8 cellular contexts compared by ENCODE assay signal in the genomic region with DNA sequence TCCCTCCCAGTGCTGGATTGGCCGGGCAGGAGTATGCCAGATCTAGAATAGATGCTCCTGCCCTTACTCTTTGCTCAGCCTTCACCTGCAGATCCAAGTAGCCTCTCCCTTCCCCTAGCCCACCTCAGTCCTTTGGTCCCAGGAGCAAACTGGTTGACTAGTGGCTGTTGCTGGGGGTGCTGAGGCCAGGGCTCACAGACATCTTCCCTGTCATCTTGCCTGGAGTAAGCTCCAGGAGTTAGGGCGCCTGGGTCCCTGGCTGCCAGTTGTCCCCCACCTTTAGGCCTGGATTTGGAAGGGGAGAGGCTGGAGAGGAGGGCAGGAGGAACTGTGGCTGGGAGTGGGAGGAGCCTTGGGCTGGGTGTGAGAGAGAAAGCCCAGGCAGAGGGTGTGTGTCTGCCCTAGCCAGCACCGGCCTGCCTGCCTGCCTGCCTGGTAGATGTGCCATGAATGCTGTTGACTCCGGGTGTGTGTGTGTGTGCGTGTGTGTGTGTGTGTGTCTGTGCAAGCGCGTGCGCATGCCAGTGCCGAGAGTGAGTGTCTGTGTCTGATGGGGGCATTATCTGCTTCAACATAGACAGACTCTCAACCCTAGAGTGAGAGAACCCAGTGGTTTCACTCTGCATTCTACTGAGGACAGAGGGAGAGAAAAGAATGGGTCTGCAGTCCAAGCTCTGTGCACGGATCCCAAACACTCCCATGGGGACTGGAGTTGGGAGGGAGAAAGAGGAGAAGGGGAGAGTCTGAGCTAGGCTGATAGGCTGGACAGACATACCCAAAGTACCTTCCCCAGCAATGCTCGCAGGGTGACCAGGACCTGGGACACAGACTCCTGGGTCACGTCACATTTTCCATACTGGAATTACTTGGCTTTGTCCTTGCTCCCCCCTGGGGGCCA. TPM values are rescaled to one million over a fixed set of nuclear protein-coding genes. Genes with fewer than 3 reads are reported as not detected.
A peak's percentile ranks its signal among the peaks of the same experiment; 100 is the strongest.
DNase-seq lines count a peak whose midpoint lies in the region.

No MANE protein-coding gene starts in this region.

- H3K9me3 Mint-ChIP-seq in dendritic cell treated with granulocyte-macrophage colony-stimulating factor and Interleukin-4, amounts not matched to agents 40 ng/mL and 50 ng/mL, for 4 days = no peaks in the 10 kb centered on the region

- no peaks in the 10 kb centered on the region for H3K4me1 ChIP-seq in urinary bladder (ENCODE audit: insufficient read depth)

- peak; percentile 73 for DNase-seq in AG20443 (ENCODE audit: low spot score)
- DNase-seq in H7 = peak; percentile 86
- peak; percentile 26 for DNase-seq in T follicular helper cell (ENCODE audit: low read depth)
- peak; percentile 33 for DNase-seq in midbrain (lab: John Stamatoyannopoulos, UW)
- DNase-seq in DMS153 treated with DMSO at 0.1 percent for 48 hours (lab: John Stamatoyannopoulos, UW; ENCODE audit: unreplicated experiment) = no peak
- no peak for DNase-seq in NCI-H2081 (lab: John Stamatoyannopoulos, UW)

- peaks cover 67% of the 10 kb centered on the region for H3K27me3 Mint-ChIP-seq in dendritic cell treated with granulocyte-macrophage colony-stimulating factor and Interleukin-4, amounts not matched to agents 40 ng/mL and 50 ng/mL, for 4 days

- H3K4me3 ChIP-seq in H7 (ENCODE audit: insufficient read depth, low read depth, low read length) = peak overlapping the region; percentile 64
- peak overlapping the region; percentile 60 for H3K4me3 ChIP-seq in urinary bladder (ENCODE audit: low read depth, low read length)

- H3K27ac ChIP-seq in urinary bladder (ENCODE audit: low read depth) = peak overlapping the region; percentile 76

- 25% methylated on average over 12 of the region's 12 CpGs for WGBS in urinary bladder

- intact Hi-C loops in dendritic cell treated with granulocyte-macrophage colony-stimulating factor and Interleukin-4, amounts not matched to agents 40 ng/mL and 50 ng/mL, for 4 days (cut with micrococcal nuclease) = no loop called here

- H3K27me3 ChIP-seq in H7 (ENCODE audit: control insufficient read depth, insufficient read depth, low read length) = peaks cover 7% of the 10 kb centered on the region

- H3K27ac Mint-ChIP-seq in dendritic cell treated with granulocyte-macrophage colony-stimulating factor and Interleukin-4, amounts not matched to agents 40 ng/mL and 50 ng/mL, for 4 days = peak overlapping the region; percentile 37

- no peaks in the 10 kb centered on the region for H3K36me3 Mint-ChIP-seq in dendritic cell treated with granulocyte-macrophage colony-stimulating factor and Interleukin-4, amounts not matched to agents 40 ng/mL and 50 ng/mL, for 4 days (ENCODE audit: low read depth)

- peak overlapping the region; percentile 76 for H3K4me3 Mint-ChIP-seq in dendritic cell treated with granulocyte-macrophage colony-stimulating factor and Interleukin-4, amounts not matched to agents 40 ng/mL and 50 ng/mL, for 4 days

- H3K4me1 Mint-ChIP-seq in dendritic cell treated with granulocyte-macrophage colony-stimulating factor and Interleukin-4, amounts not matched to agents 40 ng/mL and 50 ng/mL, for 4 days (ENCODE audit: low read depth) = peaks cover 53% of the 10 kb centered on the region

- H3K36me3 ChIP-seq in H7 (replicated peaks; ENCODE audit: control insufficient read depth, insufficient read depth, low read length) (no peaks in the 10 kb centered on the region), urinary bladder (ENCODE audit: insufficient read depth) (no peaks in the 10 kb centered on the region)

RNA-seq across cellular contexts. Expression of a gene that starts 0.9 kb away (rescaled TPM):
- 50.1 and 58.1 TPM in 2 replicates for total RNA-seq in H7 (2014; rRNA removed; shearing (Covaris generic))
- total RNA-seq in urinary bladder = 37.8 TPM
- 30.5 TPM for polyA plus RNA-seq in urinary bladder

RNA-seq across cellular contexts. Expression of a gene that starts 25.8 kb away (rescaled TPM):
- total RNA-seq in H7 (2014; rRNA removed; shearing (Covaris generic)) = 0.30 and 0.52 TPM in 2 replicates
- total RNA-seq in urinary bladder = 1.6 TPM
- 1.7 TPM for polyA plus RNA-seq in urinary bladder

RNA-seq across cellular contexts. Expression of a gene that starts 35.2 kb away (rescaled TPM):
- 43.6 and 46.2 TPM in 2 replicates for total RNA-seq in H7 (2014; rRNA removed; shearing (Covaris generic))
- total RNA-seq in urinary bladder = 4.5 TPM
- 0.33 TPM for polyA plus RNA-seq in urinary bladder

RNA-seq across cellular contexts. Expression of a gene that starts 52.2 kb away (rescaled TPM):
- 3.0 and 3.4 TPM in 2 replicates for total RNA-seq in H7 (2014; rRNA removed; shearing (Covaris generic))
- total RNA-seq in urinary bladder = 36.9 TPM
- 19.1 TPM for polyA plus RNA-seq in urinary bladder

RNA-seq across cellular contexts. Expression of a gene that starts 52.4 kb away (rescaled TPM):
- 8.7 and 9.1 TPM in 2 replicates for total RNA-seq in H7 (2014; rRNA removed; shearing (Covaris generic))
- 22.9 TPM for total RNA-seq in urinary bladder
- polyA plus RNA-seq in urinary bladder = 13.5 TPM

Comparison
In these comparisons a context has a peak if more than half of its experiments do, and no peak if none do; other contexts are left out.
1. DNase-seq: peak in AG20443 (single experiment), H7 (single experiment), T follicular helper cell (single experiment) and midbrain (single experiment); none in DMS153 treated with DMSO at 0.1 percent for 48 hours (single experiment) and NCI-H2081 (0 of 2).